Comparison of ENCODE assay signal across 8 cellular contexts in the genomic region with DNA sequence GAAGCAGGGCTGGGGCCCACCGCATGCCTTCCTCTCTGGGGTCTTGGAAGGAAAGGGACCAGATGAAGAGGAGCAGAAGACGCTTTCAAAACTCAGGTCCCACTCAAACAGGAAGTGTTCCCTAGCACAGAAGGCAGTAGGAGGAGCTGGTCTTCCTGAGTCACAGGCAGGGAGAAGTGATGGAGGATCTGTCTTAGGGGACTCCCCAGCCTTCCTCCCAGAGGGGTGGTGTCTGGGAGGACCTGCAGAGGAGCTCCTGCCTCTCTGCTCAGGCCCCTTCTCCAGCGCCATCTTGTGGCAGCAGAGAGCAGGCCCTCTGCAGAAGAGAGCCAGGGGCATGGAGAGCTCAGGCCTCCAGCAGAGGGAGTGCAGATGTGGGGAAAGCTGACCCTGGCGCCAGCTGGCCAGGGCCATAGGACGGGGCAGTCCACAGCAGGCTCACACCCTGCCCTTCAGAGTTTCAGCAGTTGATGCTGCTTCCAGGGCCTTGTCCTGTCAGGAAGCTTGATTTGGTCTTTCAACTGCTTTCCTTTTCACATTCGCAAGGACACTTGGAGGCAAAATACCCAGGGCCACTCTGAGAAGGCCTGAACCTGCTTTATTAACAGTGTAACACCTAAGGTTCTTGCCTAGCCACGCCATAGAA.
DNase-seq lines count a peak whose midpoint lies in the region; ATAC-seq and TF ChIP-seq lines count a peak whose summit lies in the region.

No MANE protein-coding gene starts in this region.

- H3K27ac ChIP-seq in Panc1 (ENCODE audit: low read length): no peak overlapping the region
- no peak overlapping the region for H3K27ac ChIP-seq in neuronal stem cell (replicated peaks; ENCODE audit: low read length)
- peak overlapping the region; percentile 63 to 71 for H3K27ac ChIP-seq in testis

- peak overlapping the region; percentile 62 for H2AFZ ChIP-seq in neuronal stem cell (ENCODE audit: low read length)

- no peak overlapping the region for H3K23ac ChIP-seq in neuronal stem cell (ENCODE audit: low read depth, low read length, poor library complexity)

- TF ChIP-seq CTCF in Panc1 (IDR thresholded peaks at IDR 0.05): peak; percentile 99
- peak; percentile 90 to 91 (median 90) for TF ChIP-seq CTCF in testis (IDR thresholded peaks at IDR 0.05)

- no peak overlapping the region for H2BK5ac ChIP-seq in neuronal stem cell (ENCODE audit: low read length)

- H3K9ac ChIP-seq in neuronal stem cell (ENCODE audit: low read depth, low read length, poor library complexity): no peak overlapping the region

- in situ Hi-C loops in Panc1 (cut with HindIII; ENCODE audit: low pct_unique_long_range_greater_than_20kb, low sequenced_read_pairs): no loop called here

- WGBS in neuronal stem cell (ENCODE audit: extremely low coverage in 2 of 2, insufficient read length in 2 of 2, insufficient replicate concordance in 1 of 2), 2 donors: no CpG with 5 or more reads among the region's 7 CpGs
- WGBS in testis, 2 donors: 27 to 34% methylated on average over 6 to 7 of the region's 7 CpGs

- H3K4me1 ChIP-seq in Panc1 (ENCODE audit: control insufficient read depth, insufficient read depth, low read length) (no peaks in the 10 kb centered on the region), neuronal stem cell (ENCODE audit: control insufficient read depth in 2 of 2, insufficient read depth in 1 of 2, low read depth in 1 of 2, low read length in 2 of 2) (peaks cover 2 to 3% of the 10 kb centered on the region in 2 donors), testis (peaks cover 27% of the 10 kb centered on the region)

- DNase-seq in DMS53 (lab: John Stamatoyannopoulos, UW) (peak; percentile 92), HPDE6-E6E7 (ENCODE audit: extremely low spot score) (peak; percentile 31), Panc1 (ENCODE audit: low read depth, low spot score) (peak; percentile 82), activated T-helper 1 cell treated with Interleukin-2 at 50 U/mL for 16 hours (ENCODE audit: low read depth) (peak; percentile 66), fibroblast of the conjunctiva (ENCODE audit: low read depth) (peak; percentile 79), neuronal stem cell (ENCODE audit: low spot score) (peak; percentile 78), testis (peak; percentile 93)

- H3K4me2 ChIP-seq in neuronal stem cell (ENCODE audit: insufficient read depth, low read length, poor library complexity, severe bottlenecking): no peak overlapping the region

- BruUV-seq in Panc1 (replicated peaks; lab: Mats Ljungman, UMichigan): no TSS peak

- H3K4me3 ChIP-seq in Panc1 (ENCODE audit: low read depth in 2 of 2, low read length in 2 of 2) (no peak overlapping the region), neuronal stem cell (ENCODE audit: low read length in 2 of 2) (no peak overlapping the region), testis (no peak overlapping the region)

- H2AK5ac ChIP-seq in neuronal stem cell (ENCODE audit: low read depth, low read length): no peak overlapping the region

- H2BK15ac ChIP-seq in neuronal stem cell (ENCODE audit: low read length): no peak overlapping the region

- H3K79me1 ChIP-seq in neuronal stem cell (ENCODE audit: low read depth, low read length): no peaks in the 10 kb centered on the region

- H2BK12ac ChIP-seq in neuronal stem cell (ENCODE audit: low read length): no peak overlapping the region

- H2BK120ac ChIP-seq in neuronal stem cell (ENCODE audit: low read depth, low read length): no peak overlapping the region

- no peak overlapping the region for H3K14ac ChIP-seq in neuronal stem cell (ENCODE audit: low read length)

- no peak overlapping the region for H4K91ac ChIP-seq in neuronal stem cell (ENCODE audit: low read depth, low read length, poor library complexity)

- intact Hi-C loops in Panc1 (cut with micrococcal nuclease; ENCODE audit: unreplicated experiment): loop anchor here (5.0 to 10.0 kb wide), 2 partner anchors 228 to 431 kb away; no protein-coding TSS in a partner anchor
- intact Hi-C loops in testis (cut with DNase I; ENCODE audit: low total_unique reads): no loop called here

- H3K27me3 ChIP-seq in Panc1 (ENCODE audit: control insufficient read depth, insufficient read depth, low read length) (no peaks in the 10 kb centered on the region), neuronal stem cell (ENCODE audit: control insufficient read depth in 3 of 3, insufficient read depth in 3 of 3, low read depth in 1 of 3, low read length in 3 of 3) (peaks cover 0 to under 1% (median 0%) of the 10 kb centered on the region in 3 experiments), testis (no peaks in the 10 kb centered on the region)

- no peak for TF ChIP-seq POLR2A in testis (IDR thresholded peaks at IDR 0.05)

- ATAC-seq in GM21367 (IDR thresholded peaks at IDR 0.05; ENCODE audit: unreplicated experiment): peak; percentile 94
- peak; percentile 99 for ATAC-seq in Panc1

- no peaks in the 10 kb centered on the region for H3K36me3 ChIP-seq in Panc1 (ENCODE audit: control insufficient read depth, insufficient read depth, low read length)
- no peaks in the 10 kb centered on the region for H3K36me3 ChIP-seq in neuronal stem cell (replicated peaks in 1 of 2; ENCODE audit: control insufficient read depth in 2 of 2, insufficient read depth in 2 of 2, low read length in 2 of 2)
- no peaks in the 10 kb centered on the region for H3K36me3 ChIP-seq in testis (ENCODE audit: low read depth, missing control alignments)

- no peak overlapping the region for H3K18ac ChIP-seq in neuronal stem cell (ENCODE audit: low read length)

- no peak overlapping the region for H3K4ac ChIP-seq in neuronal stem cell (ENCODE audit: low read length)

- no peak overlapping the region for H4K8ac ChIP-seq in neuronal stem cell (ENCODE audit: low read depth, low read length)

- H3K9me3 ChIP-seq in Panc1 (ENCODE audit: control insufficient read depth, insufficient read depth, low read depth, low read length): no peaks in the 10 kb centered on the region
- H3K9me3 ChIP-seq in neuronal stem cell (replicated peaks in 1 of 2; ENCODE audit: control insufficient read depth in 2 of 2, insufficient read depth in 1 of 2, low read depth in 1 of 2, low read length in 2 of 2): no peaks in the 10 kb centered on the region
- no peaks in the 10 kb centered on the region for H3K9me3 ChIP-seq in testis

- CTCF ChIA-PET in Panc1 (lab: Charles Lee): interaction anchor here (0.5 to 2.1 kb wide), 24 partner anchors 9 to 1505 kb away, joined by 3 to 14 read pairs (median 4); no protein-coding TSS in a partner anchor

- POLR2A ChIA-PET in Panc1 (lab: Charles Lee): interaction anchor here (0.6 kb wide), 2 partner anchors 15 to 889 kb away, joined by 3 to 4 read pairs; no protein-coding TSS in a partner anchor

Comparison
In these comparisons a context has a peak if more than half of its experiments do, and no peak if none do; other contexts are left out.
1. DNase-seq: peak in every context shown above with its lines; median percentile 93 in testis; 92 in DMS53; 82 in Panc1; 79 in fibroblast of the conjunctiva; 78 in neuronal stem cell; 66 in activated T-helper 1 cell treated with Interleukin-2 at 50 U/mL for 16 hours; 31 in HPDE6-E6E7.
2. H3K27ac ChIP-seq: peak in testis (2 of 2); none in Panc1 (single experiment) and neuronal stem cell (single experiment).